In the genomic region with DNA sequence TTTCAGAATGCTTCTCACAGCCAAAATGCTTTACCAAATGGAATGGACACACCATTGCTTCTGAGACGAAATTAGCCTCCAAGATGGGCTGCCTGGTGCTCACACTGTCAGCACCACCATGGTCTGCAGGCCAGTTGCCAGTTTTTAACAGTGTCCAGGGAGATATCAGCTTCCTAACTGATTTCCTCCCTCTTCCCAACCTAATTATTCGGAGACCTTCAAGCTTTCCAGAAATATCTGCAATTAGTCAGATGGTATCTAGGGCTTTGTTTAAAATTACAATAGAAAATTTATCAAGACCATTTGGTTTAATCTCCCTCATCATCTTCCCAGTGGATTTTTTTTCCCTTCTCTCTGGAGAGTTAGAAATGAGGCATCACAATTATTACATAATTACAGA, we compare ENCODE assay signal across 5 cellular contexts.
"Had no signal": no experiment of that assay in that cellular context is flagged by ENCODE, and none has a peak within 500 bp of the region (broad histone marks: within the 10 kb centered on the region; RNA-seq: fewer than 3 reads in every experiment).

No MANE protein-coding gene starts in this region.

- DNase-seq: H9, HFFc6, IMR-90 had no signal

- H3K4me3 ChIP-seq: GM23338, K562 had no signal

- H3K4me1 Mint-ChIP-seq: GM23338, H9 had no signal

- H3K4me2 ChIP-seq: GM23338 had no signal

- H3K9me3 Mint-ChIP-seq: GM23338, H9 had no signal

- H3K4me3 Mint-ChIP-seq: GM23338, H9, HFFc6 had no signal

- H2AFZ ChIP-seq: GM23338 had no signal

- H3K27ac Mint-ChIP-seq: GM23338, H9, HFFc6 had no signal
